ENCODE assay signal across 1 cellular context in the genomic region with DNA sequence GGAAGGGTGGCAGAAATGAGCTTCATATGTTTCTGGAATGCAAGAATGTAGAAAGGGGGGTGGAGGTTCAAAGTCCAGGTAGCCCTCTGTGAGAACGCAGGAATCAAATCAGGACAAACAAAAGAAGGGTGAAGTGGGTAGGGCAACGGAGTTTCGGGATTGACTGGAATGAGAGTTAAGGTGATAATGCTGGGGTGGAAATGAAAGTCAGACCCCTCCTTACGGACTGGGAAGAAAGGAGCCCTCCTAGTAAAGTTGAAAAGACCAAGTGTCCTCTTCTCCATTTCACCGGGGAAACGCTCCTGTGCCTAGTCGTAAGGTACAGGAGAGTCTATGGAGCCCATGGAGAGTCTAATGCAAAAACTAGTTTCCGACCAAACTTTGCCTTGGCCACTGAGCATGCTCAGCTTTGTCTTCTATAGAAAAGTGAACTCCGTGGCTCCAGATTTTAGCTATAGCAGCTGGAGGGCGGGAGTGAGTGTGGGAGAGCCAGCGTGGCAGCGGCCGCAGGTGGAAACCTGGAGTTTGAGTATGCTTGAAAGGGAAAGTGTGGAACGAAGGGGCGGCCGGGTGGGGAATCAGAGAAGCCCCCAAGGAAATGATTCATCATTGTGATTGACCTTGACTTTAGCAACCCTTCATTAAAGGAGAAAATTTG.
TF ChIP-seq lines count a peak whose summit lies in the region.

No MANE protein-coding gene starts in this region.

TF ChIP-seq in HepG2, 621 proteins besides CTCF, POLR2A, EP300 and RAD21 (continued from another document and continues in another):
- TF ChIP-seq TRIM22 (IDR thresholded peaks at IDR 0.05) = no peak
- no peak for TF ChIP-seq ZNF646 (CRISPR knock-in tag; IDR thresholded peaks at IDR 0.05)
- TF ChIP-seq ZSCAN25 (CRISPR knock-in tag; IDR thresholded peaks at IDR 0.05) = no peak
- TF ChIP-seq RARG (CRISPR knock-in tag; IDR thresholded peaks at IDR 0.05; ENCODE audit: low read depth) = 0 out of 2 replicates have a peak, but pooled peaks have one; percentile 23
- no peak for TF ChIP-seq SNAPC5 (CRISPR knock-in tag; IDR thresholded peaks at IDR 0.05; ENCODE audit: borderline replicate concordance)
- TF ChIP-seq, protein P1, sequence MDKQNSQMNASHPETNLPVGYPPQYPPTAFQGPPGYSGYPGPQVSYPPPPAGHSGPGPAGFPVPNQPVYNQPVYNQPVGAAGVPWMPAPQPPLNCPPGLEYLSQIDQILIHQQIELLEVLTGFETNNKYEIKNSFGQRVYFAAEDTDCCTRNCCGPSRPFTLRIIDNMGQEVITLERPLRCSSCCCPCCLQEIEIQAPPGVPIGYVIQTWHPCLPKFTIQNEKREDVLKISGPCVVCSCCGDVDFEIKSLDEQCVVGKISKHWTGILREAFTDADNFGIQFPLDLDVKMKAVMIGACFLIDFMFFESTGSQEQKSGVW (CRISPR knock-in tag; IDR thresholded peaks at IDR 0.05; ENCODE audit: borderline replicate concordance) = no peak
- no peak for TF ChIP-seq ZNF230 (CRISPR knock-in tag; IDR thresholded peaks at IDR 0.05)
- TF ChIP-seq, protein P2, sequence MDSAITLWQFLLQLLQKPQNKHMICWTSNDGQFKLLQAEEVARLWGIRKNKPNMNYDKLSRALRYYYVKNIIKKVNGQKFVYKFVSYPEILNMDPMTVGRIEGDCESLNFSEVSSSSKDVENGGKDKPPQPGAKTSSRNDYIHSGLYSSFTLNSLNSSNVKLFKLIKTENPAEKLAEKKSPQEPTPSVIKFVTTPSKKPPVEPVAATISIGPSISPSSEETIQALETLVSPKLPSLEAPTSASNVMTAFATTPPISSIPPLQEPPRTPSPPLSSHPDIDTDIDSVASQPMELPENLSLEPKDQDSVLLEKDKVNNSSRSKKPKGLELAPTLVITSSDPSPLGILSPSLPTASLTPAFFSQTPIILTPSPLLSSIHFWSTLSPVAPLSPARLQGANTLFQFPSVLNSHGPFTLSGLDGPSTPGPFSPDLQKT (CRISPR knock-in tag; IDR thresholded peaks at IDR 0.05; ENCODE audit: borderline replicate concordance) = no peak
- no peak for TF ChIP-seq NFYB (CRISPR knock-in tag; IDR thresholded peaks at IDR 0.05)
- TF ChIP-seq, protein P3, sequence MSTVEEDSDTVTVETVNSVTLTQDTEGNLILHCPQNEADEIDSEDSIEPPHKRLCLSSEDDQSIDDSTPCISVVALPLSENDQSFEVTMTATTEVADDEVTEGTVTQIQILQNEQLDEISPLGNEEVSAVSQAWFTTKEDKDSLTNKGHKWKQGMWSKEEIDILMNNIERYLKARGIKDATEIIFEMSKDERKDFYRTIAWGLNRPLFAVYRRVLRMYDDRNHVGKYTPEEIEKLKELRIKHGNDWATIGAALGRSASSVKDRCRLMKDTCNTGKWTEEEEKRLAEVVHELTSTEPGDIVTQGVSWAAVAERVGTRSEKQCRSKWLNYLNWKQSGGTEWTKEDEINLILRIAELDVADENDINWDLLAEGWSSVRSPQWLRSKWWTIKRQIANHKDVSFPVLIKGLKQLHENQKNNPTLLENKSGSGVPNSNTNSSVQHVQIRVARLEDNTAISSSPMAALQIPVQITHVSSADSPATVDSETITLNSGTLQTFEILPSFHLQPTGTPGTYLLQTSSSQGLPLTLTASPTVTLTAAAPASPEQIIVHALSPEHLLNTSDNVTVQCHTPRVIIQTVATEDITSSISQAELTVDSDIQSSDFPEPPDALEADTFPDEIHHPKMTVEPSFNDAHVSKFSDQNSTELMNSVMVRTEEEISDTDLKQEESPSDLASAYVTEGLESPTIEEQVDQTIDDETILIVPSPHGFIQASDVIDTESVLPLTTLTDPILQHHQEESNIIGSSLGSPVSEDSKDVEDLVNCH (CRISPR knock-in tag; IDR thresholded peaks at IDR 0.05) = no peak
- no peak for TF ChIP-seq MLX (CRISPR knock-in tag; IDR thresholded peaks at IDR 0.05)
- no peak for TF ChIP-seq SNRNP70 (IDR thresholded peaks at IDR 0.05; ENCODE audit: low read depth, low read length)
- no peak for TF ChIP-seq TAF15 (IDR thresholded peaks at IDR 0.05; ENCODE audit: low read depth, low read length, poor library complexity, severe bottlenecking)
- TF ChIP-seq SRY (CRISPR knock-in tag; IDR thresholded peaks at IDR 0.05) = no peak
- TF ChIP-seq ZFY (CRISPR knock-in tag; IDR thresholded peaks at IDR 0.05) = no peak
- TF ChIP-seq ELF4 (CRISPR knock-in tag; IDR thresholded peaks at IDR 0.05; ENCODE audit: borderline replicate concordance) = no peak
- no peak for TF ChIP-seq NCOA5 (CRISPR knock-in tag; IDR thresholded peaks at IDR 0.05)
- no peak for TF ChIP-seq MIER3 (CRISPR knock-in tag; IDR thresholded peaks at IDR 0.05; ENCODE audit: borderline replicate concordance)
- TF ChIP-seq NFYC (CRISPR knock-in tag; IDR thresholded peaks at IDR 0.05) = no peak
- TF ChIP-seq ZNF160 (CRISPR knock-in tag; IDR thresholded peaks at IDR 0.05) = no peak; the same call in 1 of the 2 replicates
- no peak for TF ChIP-seq CENPX (CRISPR knock-in tag; IDR thresholded peaks at IDR 0.05)
- no peak for TF ChIP-seq ZNF569 (CRISPR knock-in tag; IDR thresholded peaks at IDR 0.05; ENCODE audit: borderline replicate concordance)
- no peak for TF ChIP-seq ATF6 (CRISPR knock-in tag; conservative IDR thresholded peaks at IDR 0.05)
- no peak for TF ChIP-seq KLF13 (CRISPR knock-in tag; IDR thresholded peaks at IDR 0.05)
- TF ChIP-seq ZFP36L2 (CRISPR knock-in tag; IDR thresholded peaks at IDR 0.05) = no peak
- TF ChIP-seq ATM (IDR thresholded peaks at IDR 0.05; ENCODE audit: borderline replicate concordance) = no peak
- TF ChIP-seq NR2F2 (IDR thresholded peaks at IDR 0.05; ENCODE audit: borderline replicate concordance, low read depth) = 0 out of 2 replicates have a peak, but pooled peaks have one; percentile 16
- TF ChIP-seq, protein P4, sequence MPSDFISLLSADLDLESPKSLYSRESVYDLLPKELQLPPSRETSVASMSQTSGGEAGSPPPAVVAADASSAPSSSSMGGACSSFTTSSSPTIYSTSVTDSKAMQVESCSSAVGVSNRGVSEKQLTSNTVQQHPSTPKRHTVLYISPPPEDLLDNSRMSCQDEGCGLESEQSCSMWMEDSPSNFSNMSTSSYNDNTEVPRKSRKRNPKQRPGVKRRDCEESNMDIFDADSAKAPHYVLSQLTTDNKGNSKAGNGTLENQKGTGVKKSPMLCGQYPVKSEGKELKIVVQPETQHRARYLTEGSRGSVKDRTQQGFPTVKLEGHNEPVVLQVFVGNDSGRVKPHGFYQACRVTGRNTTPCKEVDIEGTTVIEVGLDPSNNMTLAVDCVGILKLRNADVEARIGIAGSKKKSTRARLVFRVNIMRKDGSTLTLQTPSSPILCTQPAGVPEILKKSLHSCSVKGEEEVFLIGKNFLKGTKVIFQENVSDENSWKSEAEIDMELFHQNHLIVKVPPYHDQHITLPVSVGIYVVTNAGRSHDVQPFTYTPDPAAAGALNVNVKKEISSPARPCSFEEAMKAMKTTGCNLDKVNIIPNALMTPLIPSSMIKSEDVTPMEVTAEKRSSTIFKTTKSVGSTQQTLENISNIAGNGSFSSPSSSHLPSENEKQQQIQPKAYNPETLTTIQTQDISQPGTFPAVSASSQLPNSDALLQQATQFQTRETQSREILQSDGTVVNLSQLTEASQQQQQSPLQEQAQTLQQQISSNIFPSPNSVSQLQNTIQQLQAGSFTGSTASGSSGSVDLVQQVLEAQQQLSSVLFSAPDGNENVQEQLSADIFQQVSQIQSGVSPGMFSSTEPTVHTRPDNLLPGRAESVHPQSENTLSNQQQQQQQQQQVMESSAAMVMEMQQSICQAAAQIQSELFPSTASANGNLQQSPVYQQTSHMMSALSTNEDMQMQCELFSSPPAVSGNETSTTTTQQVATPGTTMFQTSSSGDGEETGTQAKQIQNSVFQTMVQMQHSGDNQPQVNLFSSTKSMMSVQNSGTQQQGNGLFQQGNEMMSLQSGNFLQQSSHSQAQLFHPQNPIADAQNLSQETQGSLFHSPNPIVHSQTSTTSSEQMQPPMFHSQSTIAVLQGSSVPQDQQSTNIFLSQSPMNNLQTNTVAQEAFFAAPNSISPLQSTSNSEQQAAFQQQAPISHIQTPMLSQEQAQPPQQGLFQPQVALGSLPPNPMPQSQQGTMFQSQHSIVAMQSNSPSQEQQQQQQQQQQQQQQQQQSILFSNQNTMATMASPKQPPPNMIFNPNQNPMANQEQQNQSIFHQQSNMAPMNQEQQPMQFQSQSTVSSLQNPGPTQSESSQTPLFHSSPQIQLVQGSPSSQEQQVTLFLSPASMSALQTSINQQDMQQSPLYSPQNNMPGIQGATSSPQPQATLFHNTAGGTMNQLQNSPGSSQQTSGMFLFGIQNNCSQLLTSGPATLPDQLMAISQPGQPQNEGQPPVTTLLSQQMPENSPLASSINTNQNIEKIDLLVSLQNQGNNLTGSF (CRISPR knock-in tag; IDR thresholded peaks at IDR 0.05) = no peak
- no peak for TF ChIP-seq RFXANK (CRISPR knock-in tag; IDR thresholded peaks at IDR 0.05)
- TF ChIP-seq EED (CRISPR knock-in tag; IDR thresholded peaks at IDR 0.05) = no peak
- TF ChIP-seq, protein P5, sequence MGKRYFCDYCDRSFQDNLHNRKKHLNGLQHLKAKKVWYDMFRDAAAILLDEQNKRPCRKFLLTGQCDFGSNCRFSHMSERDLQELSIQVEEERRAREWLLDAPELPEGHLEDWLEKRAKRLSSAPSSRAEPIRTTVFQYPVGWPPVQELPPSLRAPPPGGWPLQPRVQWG (CRISPR knock-in tag; IDR thresholded peaks at IDR 0.05; ENCODE audit: borderline replicate concordance, low read depth) = no peak
